Comparison of ENCODE assay signal across 10 cellular contexts in the genomic region with DNA sequence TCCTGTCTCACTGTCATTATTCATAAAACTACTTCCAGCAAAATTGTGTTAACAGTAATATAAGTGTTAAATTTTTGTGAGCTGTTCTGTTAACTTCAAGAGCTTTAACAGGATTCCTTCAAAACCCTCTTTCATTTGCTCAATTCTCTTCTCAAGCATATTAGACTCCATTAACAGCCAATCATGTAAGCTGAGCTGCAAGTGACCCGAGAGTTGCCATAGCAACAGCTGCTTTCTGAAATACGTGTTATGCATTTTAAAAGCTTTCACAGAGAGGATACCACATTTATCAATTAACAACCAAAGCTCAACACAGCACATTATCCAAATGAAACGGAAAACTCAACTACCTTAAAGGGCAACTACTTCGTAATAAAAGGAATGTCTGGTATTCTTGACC.
A peak's percentile ranks its signal among the peaks of the same experiment; 100 is the strongest.
DNase-seq lines count a peak whose midpoint lies in the region; ATAC-seq, FAIRE-seq and TF ChIP-seq lines count a peak whose summit lies in the region.
"Had no signal": no experiment of that assay in that cellular context is flagged by ENCODE, and none has a peak within 500 bp of the region (broad histone marks: within the 10 kb centered on the region; RNA-seq: fewer than 3 reads in every experiment).

No MANE protein-coding gene starts in this region.

- no peak for ATAC-seq in HG03175 (IDR thresholded peaks at IDR 0.05; ENCODE audit: unreplicated experiment)

- no peak for TF ChIP-seq POLR2A in NB4 (IDR thresholded peaks at IDR 0.05; ENCODE audit: extremely low read depth, insufficient read length)

- in situ Hi-C loops in astrocyte of the spinal cord (cut with HindIII; ENCODE audit: low sequenced_read_pairs) = no loop called here

- POLR2A ChIA-PET in AG04449 (lab: Yijun Ruan, JAX) = no interaction called here

- FAIRE-seq in GM19239 (lab: Jason Lieb, UNC) (no peak), urothelium cell line (lab: Jason Lieb, UNC) (no peak)

- CTCF ChIA-PET in AG04449 (lab: Yijun Ruan, JAX) = interaction anchor here (1.3 kb wide), 1 partner anchor 93 kb away, joined by 3 read pairs; no protein-coding TSS in a partner anchor

- DNase-seq in AG04449 (ENCODE audit: low read depth, low spot score) (peak; percentile 29), NB4 (ENCODE audit: low read depth) (peak; percentile 25), astrocyte of the spinal cord (ENCODE audit: low read depth, low spot score) (peak; percentile 82), kidney epithelial cell (ENCODE audit: low read depth) (peak; percentile 34), GM19239 (ENCODE audit: insufficient read length, low spot score) (no peak), urothelium cell line (ENCODE audit: low spot score) (no peak)
- DNase-seq in stimulated activated CD4-positive, alpha-beta T cell treated with anti-CD3 and anti-CD28 coated beads, Interleukin-2, amount 100 ng/mL, for 48 hours = no peak
- DNase-seq: CD8-positive, alpha-beta memory T cell; NCI-H187 had no signal

- no peaks in the 10 kb centered on the region for H3K36me3 ChIP-seq in kidney epithelial cell (ENCODE audit: control insufficient read depth, insufficient read depth, low read length)

- H3K27me3 ChIP-seq in kidney epithelial cell (ENCODE audit: control insufficient read depth, insufficient read depth, low read length) = no peaks in the 10 kb centered on the region

- TF ChIP-seq CTCF in AG04449 (IDR thresholded peaks at IDR 0.05; ENCODE audit: insufficient read depth, low read length, missing control alignments) = no peak
- TF ChIP-seq CTCF in NB4 (IDR thresholded peaks at IDR 0.05; ENCODE audit: low read depth, low read length) = no peak
- TF ChIP-seq CTCF in astrocyte of the spinal cord (IDR thresholded peaks at IDR 0.05; ENCODE audit: low read depth, low read length) = no peak
- TF ChIP-seq CTCF in kidney epithelial cell (IDR thresholded peaks at IDR 0.05; ENCODE audit: insufficient read depth, low read length, poor library complexity, severe bottlenecking) = no peak

- H3K4me3 ChIP-seq in AG04449 (ENCODE audit: low read depth, low read length) (no peak overlapping the region), NB4 (ENCODE audit: low read depth, low read length) (no peak overlapping the region), astrocyte of the spinal cord (ENCODE audit: low read depth, low read length) (no peak overlapping the region), kidney epithelial cell (ENCODE audit: low read depth, low read length) (no peak overlapping the region)

Comparison
In these comparisons a context has a peak if more than half of its experiments do, and no peak if none do; other contexts are left out.
1. DNase-seq: peak in AG04449 (single experiment), NB4 (single experiment), astrocyte of the spinal cord (single experiment) and kidney epithelial cell (single experiment); none in stimulated activated CD4-positive, alpha-beta T cell treated with anti-CD3 and anti-CD28 coated beads, Interleukin-2, amount 100 ng/mL, for 48 hours (0 of 2), GM19239 (single experiment) and urothelium cell line (single experiment).